ENCODE assay signal across 12 cellular contexts in the genomic region with DNA sequence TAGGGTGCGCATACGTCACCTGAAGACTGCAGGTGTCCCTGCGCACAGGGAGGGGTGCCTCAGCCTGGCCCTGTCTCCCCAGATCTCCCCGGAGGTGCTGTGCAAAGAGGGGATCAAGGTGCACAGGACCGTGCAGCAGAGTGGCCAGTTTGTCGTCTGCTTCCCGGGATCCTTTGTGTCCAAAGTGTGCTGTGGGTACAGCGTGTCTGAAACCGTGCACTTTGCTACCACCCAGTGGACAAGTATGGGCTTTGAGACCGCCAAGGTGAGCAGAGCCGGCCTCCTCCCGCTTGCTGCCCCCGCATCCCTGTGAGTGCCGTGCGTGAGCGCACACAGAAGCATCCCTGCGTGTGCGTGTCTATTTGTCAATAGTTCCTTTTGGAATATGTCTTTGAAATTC.
DNase-seq lines count a peak whose midpoint lies in the region; ATAC-seq and TF ChIP-seq lines count a peak whose summit lies in the region.
"Had no signal": no experiment of that assay in that cellular context is flagged by ENCODE, and none has a peak within 500 bp of the region (broad histone marks: within the 10 kb centered on the region; RNA-seq: fewer than 3 reads in every experiment).

No MANE protein-coding gene starts in this region.

- ATAC-seq in HG02852 (IDR thresholded peaks at IDR 0.05; ENCODE audit: unreplicated experiment): no peak
- ATAC-seq in GM21529 (IDR thresholded peaks at IDR 0.05; ENCODE audit: unreplicated experiment): no peak

- in situ Hi-C loops in GM13977 (cut with MboI; ENCODE audit: low pct_unique_long_range_greater_than_20kb, low sequenced_read_pairs, unreplicated experiment): no loop called here

- WGBS in adrenal gland, 4 donors: 82 to 92% (median 88%) methylated on average over 18 of the region's 18 CpGs
- 83 to 92% methylated on average over 9 to 14 of the region's 18 CpGs for WGBS in esophagus squamous epithelium, 2 donors

- H3K36me3 ChIP-seq in A673 (ENCODE audit: insufficient read depth, low read length, poor library complexity, severe bottlenecking) (peaks cover 52% of the 10 kb centered on the region), adrenal gland (replicated peaks in 1 of 2) (peaks cover 0 to 29% of the 10 kb centered on the region in 2 donors), kidney epithelial cell (ENCODE audit: control insufficient read depth, insufficient read depth, low read length) (peaks cover 1% of the 10 kb centered on the region), esophagus squamous epithelium (peaks cover 12 to 99% (median 27%) of the 10 kb centered on the region in 3 donors), Peyer's patch (peaks cover 0 to 83% (median 0%) of the 10 kb centered on the region in 3 donors)
- H3K36me3 ChIP-seq: MG63 had no signal

- no TSS peak for BruUV-seq in A673 (replicated peaks; lab: Mats Ljungman, UMichigan)

- DNase-seq in A673 (ENCODE audit: low spot score) (peak; percentile 46), GM13977 (ENCODE audit: low spot score) (no peak), adrenal gland (peak in 5 of 7 donors; percentile 40 to 73 (median 47)), kidney epithelial cell (ENCODE audit: low read depth) (no peak), esophagus squamous epithelium (lab: John Stamatoyannopoulos, UW) (no peak), Peyer's patch (no peak)
- DNase-seq: EL; MG63; stimulated activated naive CD4-positive, alpha-beta T cell had no signal

- intact Hi-C loops in A673 (cut with micrococcal nuclease; ENCODE audit: unreplicated experiment): no loop called here
- intact Hi-C loops in adrenal gland (cut with DNase I): loop anchor here in 1 of 2 donors (10.0 kb wide), 1 partner anchor 103 kb away; no protein-coding TSS in a partner anchor
- intact Hi-C loops in esophagus squamous epithelium (cut with DNase I): loop anchor here (10.0 kb wide), 1 partner anchor 103 kb away; no protein-coding TSS in a partner anchor

- H3K9me3 ChIP-seq in A673 (ENCODE audit: low read depth, low read length, poor library complexity, severe bottlenecking) (no peaks in the 10 kb centered on the region), adrenal gland (replicated peaks in 1 of 3) (no peaks in the 10 kb centered on the region), esophagus squamous epithelium (no peaks in the 10 kb centered on the region), Peyer's patch (no peaks in the 10 kb centered on the region)
- H3K9me3 ChIP-seq: MG63 had no signal

- POLR2A ChIA-PET in A673 (lab: Charles Lee; ENCODE audit: low non-redundant PET): no interaction called here

- TF ChIP-seq POLR2A in adrenal gland (IDR thresholded peaks at IDR 0.05) (no peak), esophagus squamous epithelium (IDR thresholded peaks at IDR 0.05) (no peak), Peyer's patch (IDR thresholded peaks at IDR 0.05) (no peak)

- TF ChIP-seq CTCF in A673 (conservative IDR thresholded peaks at IDR 0.05; ENCODE audit: low read depth, low read length) (peak; percentile 46), GM13977 (IDR thresholded peaks at IDR 0.05; ENCODE audit: extremely low read depth, insufficient read depth, missing control alignments) (peak; percentile 12), adrenal gland (IDR thresholded peaks at IDR 0.05) (peak in 5 of 6 experiments; percentile 4 to 35 (median 26)), kidney epithelial cell (IDR thresholded peaks at IDR 0.05; ENCODE audit: insufficient read depth, low read length, poor library complexity, severe bottlenecking) (peak; percentile 43), esophagus squamous epithelium (IDR thresholded peaks at IDR 0.05) (no peak), Peyer's patch (IDR thresholded peaks at IDR 0.05) (no peak)

- peaks cover 16% of the 10 kb centered on the region for H3K4me1 ChIP-seq in A673 (ENCODE audit: insufficient read depth, low read length, poor library complexity, severe bottlenecking)
- H3K4me1 ChIP-seq in adrenal gland (replicated peaks in 1 of 2): peaks cover 0 to 13% of the 10 kb centered on the region in 2 donors
- H3K4me1 ChIP-seq in esophagus squamous epithelium: no peaks in the 10 kb centered on the region
- no peaks in the 10 kb centered on the region for H3K4me1 ChIP-seq in Peyer's patch

- CTCF ChIA-PET in A673 (lab: Charles Lee): no interaction called here

- H3K27me3 ChIP-seq in A673 (replicated peaks; ENCODE audit: insufficient read depth, low read depth, low read length, poor library complexity): no peaks in the 10 kb centered on the region
- no peaks in the 10 kb centered on the region for H3K27me3 ChIP-seq in adrenal gland
- no peaks in the 10 kb centered on the region for H3K27me3 ChIP-seq in kidney epithelial cell (ENCODE audit: control insufficient read depth, insufficient read depth, low read length)
- H3K27me3 ChIP-seq in esophagus squamous epithelium: no peaks in the 10 kb centered on the region
- no peaks in the 10 kb centered on the region for H3K27me3 ChIP-seq in Peyer's patch
- H3K27me3 ChIP-seq: MG63 had no signal

- peak overlapping the region; percentile 4 for H3K27ac ChIP-seq in A673 (ENCODE audit: low read depth, low read length, poor library complexity, severe bottlenecking)
- H3K27ac ChIP-seq in adrenal gland: peak overlapping the region in 2 of 5 donors; percentile 17 to 24
- H3K27ac ChIP-seq in esophagus squamous epithelium: no peak overlapping the region
- no peak overlapping the region for H3K27ac ChIP-seq in Peyer's patch

- H3K4me3 ChIP-seq in A673 (ENCODE audit: low read depth, low read length, poor library complexity, severe bottlenecking) (no peak overlapping the region), adrenal gland (no peak overlapping the region), kidney epithelial cell (ENCODE audit: low read depth, low read length) (no peak overlapping the region), esophagus squamous epithelium (no peak overlapping the region), Peyer's patch (no peak overlapping the region)
- H3K4me3 ChIP-seq: MG63, skin epidermis had no signal

Comparison
In these comparisons a context has a peak if more than half of its experiments do, and no peak if none do; other contexts are left out.
1. DNase-seq: peak in A673 (single experiment) and adrenal gland (5 of 7); none in GM13977 (single experiment), kidney epithelial cell (single experiment), esophagus squamous epithelium (single experiment) and Peyer's patch (0 of 3).
2. CTCF ChIP-seq: peak in A673 (single experiment), GM13977 (single experiment), adrenal gland (5 of 6) and kidney epithelial cell (single experiment); none in esophagus squamous epithelium (0 of 6) and Peyer's patch (0 of 6).